In the genomic region with DNA sequence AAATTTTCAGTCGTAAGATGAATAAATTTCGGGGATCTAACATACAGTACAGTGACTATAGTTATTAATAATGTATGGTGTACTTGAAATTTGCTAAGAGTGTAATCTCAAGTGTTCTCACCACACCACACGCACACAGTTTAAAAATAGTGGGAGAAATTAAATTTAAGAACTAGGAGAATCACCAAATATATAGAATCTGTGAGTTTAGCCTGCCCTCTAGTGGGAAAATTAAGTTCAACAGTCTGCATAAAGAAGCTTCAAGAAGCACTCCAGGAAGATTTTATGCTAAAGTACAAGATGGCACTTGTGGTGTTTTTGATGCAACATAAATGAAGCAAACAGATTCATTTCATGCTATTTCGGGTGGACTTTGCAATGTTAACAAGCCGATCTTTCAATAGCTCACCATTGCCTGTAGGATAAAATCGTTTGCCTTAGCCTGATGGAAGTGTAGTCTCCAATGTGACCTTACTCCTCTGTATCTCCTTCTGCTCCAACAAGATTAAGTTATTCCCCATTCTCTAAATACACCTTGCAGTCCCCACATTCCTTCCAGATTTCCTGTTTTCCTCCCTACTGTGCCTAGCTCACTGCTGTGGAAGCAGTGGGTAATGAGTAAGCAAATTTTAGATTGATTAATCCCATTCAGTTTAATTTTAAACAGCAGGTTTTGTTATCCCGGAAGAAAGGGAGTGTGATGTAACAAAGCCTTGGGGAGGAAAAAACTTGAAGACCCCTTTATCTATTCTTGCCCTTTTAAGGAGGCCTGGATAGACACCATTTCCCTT, we compare ENCODE assay signal across 2 cellular contexts.
A peak's percentile ranks its signal among the peaks of the same experiment; 100 is the strongest.
TF ChIP-seq lines count a peak whose summit lies in the region.

No MANE protein-coding gene starts in this region.

TF ChIP-seq in H1, 55 proteins besides CTCF, POLR2A, EP300 and RAD21:
- TF ChIP-seq TEAD4 (IDR thresholded peaks at IDR 0.05; ENCODE audit: low read depth, low read length) (no peak), BCL11A (IDR thresholded peaks at IDR 0.05; ENCODE audit: low read depth in 2 of 2, low read length in 2 of 2) (no peak), CREB1 (IDR thresholded peaks at IDR 0.05) (no peak)

TF ChIP-seq in neural cell, 6 proteins besides CTCF, POLR2A, EP300 and RAD21:
- TF ChIP-seq SMC3 (conservative IDR thresholded peaks at IDR 0.05; ENCODE audit: poor library complexity) = peak; percentile 86
- no peak for TF ChIP-seq POLR2AphosphoS5 (IDR thresholded peaks at IDR 0.05)
- no peak for TF ChIP-seq MXI1 (conservative IDR thresholded peaks at IDR 0.05; ENCODE audit: poor library complexity, severe bottlenecking)
